ENCODE assay signal across 8 cellular contexts in genomic region chr2:179861777-179862117, GRCh38. TPM values are rescaled to one million over a fixed set of nuclear protein-coding genes. Genes with fewer than 3 reads are reported as not detected.
DNase-seq lines count a peak whose midpoint lies in the region; ATAC-seq and TF ChIP-seq lines count a peak whose summit lies in the region.

No MANE protein-coding gene starts in this region.

- POLR2A ChIA-PET in A673 (lab: Charles Lee; ENCODE audit: low non-redundant PET): no interaction called here

- H3K9me3 ChIP-seq in A673 (ENCODE audit: low read depth, low read length, poor library complexity, severe bottlenecking) (no peaks in the 10 kb centered on the region), Peyer's patch (no peaks in the 10 kb centered on the region), gastrocnemius medialis (no peaks in the 10 kb centered on the region)

- in situ Hi-C loops in gastrocnemius medialis (cut with MboI; ENCODE audit: low sequenced_read_pairs in 4 of 4): no loop called here

- H3K27me3 ChIP-seq in A673 (replicated peaks; ENCODE audit: insufficient read depth, low read depth, low read length, poor library complexity) (peaks cover 97% of the 10 kb centered on the region), Peyer's patch (peaks cover 0 to 5% of the 10 kb centered on the region in 2 donors), gastrocnemius medialis (no peaks in the 10 kb centered on the region)

- CTCF ChIA-PET in A673 (lab: Charles Lee): no interaction called here

- intact Hi-C loops in A673 (cut with micrococcal nuclease; ENCODE audit: unreplicated experiment) (no loop called here), gastrocnemius medialis (cut with DNase I; ENCODE audit: low total_unique reads) (no loop called here)

- peaks cover 6% of the 10 kb centered on the region for H3K4me1 ChIP-seq in A673 (ENCODE audit: insufficient read depth, low read length, poor library complexity, severe bottlenecking)
- H3K4me1 ChIP-seq in Peyer's patch: peaks cover 0 to 15% (median 3%) of the 10 kb centered on the region in 4 donors
- H3K4me1 ChIP-seq in gastrocnemius medialis: peaks cover 9 to 17% of the 10 kb centered on the region in 2 donors

- TF ChIP-seq CTCF in A673 (conservative IDR thresholded peaks at IDR 0.05; ENCODE audit: low read depth, low read length) (no peak), Peyer's patch (IDR thresholded peaks at IDR 0.05) (no peak), fibroblast of pulmonary artery (IDR thresholded peaks at IDR 0.05; ENCODE audit: low read length, missing control alignments) (no peak), gastrocnemius medialis (IDR thresholded peaks at IDR 0.05 in 4 of 5, conservative IDR thresholded peaks at IDR 0.05 in 1 of 5) (no peak)

- no TSS peak for BruUV-seq in A673 (replicated peaks; lab: Mats Ljungman, UMichigan)

- DNase-seq in A673 (ENCODE audit: low spot score) (no peak), Peyer's patch (no peak), fibroblast of pulmonary artery (ENCODE audit: low read depth) (peak; percentile 12), gastrocnemius medialis (no peak), germinal center (ENCODE audit: low spot score) (no peak), AML-193 (lab: John Stamatoyannopoulos, UW) (no peak)

- peak overlapping the region; percentile 40 for H3K4me3 ChIP-seq in A673 (ENCODE audit: low read depth, low read length, poor library complexity, severe bottlenecking)
- peak overlapping the region; percentile 22 to 62 (median 44) for H3K4me3 ChIP-seq in Peyer's patch
- peak overlapping the region; percentile 52 for H3K4me3 ChIP-seq in fibroblast of pulmonary artery (replicated peaks; ENCODE audit: low read depth, low read length)
- H3K4me3 ChIP-seq in gastrocnemius medialis: peak overlapping the region; percentile 58 to 69 (median 65)

- peak; percentile 32 for ATAC-seq in GM21381 (IDR thresholded peaks at IDR 0.05; ENCODE audit: unreplicated experiment)
- peak in 1 of 2 donors; percentile 19 for ATAC-seq in gastrocnemius medialis
- no peak for ATAC-seq in HG02763 (IDR thresholded peaks at IDR 0.05; ENCODE audit: unreplicated experiment)

- no peak for TF ChIP-seq POLR2A in Peyer's patch (IDR thresholded peaks at IDR 0.05)
- TF ChIP-seq POLR2A in gastrocnemius medialis (IDR thresholded peaks at IDR 0.05): no peak

- no peaks in the 10 kb centered on the region for H3K36me3 ChIP-seq in A673 (ENCODE audit: insufficient read depth, low read length, poor library complexity, severe bottlenecking)
- no peaks in the 10 kb centered on the region for H3K36me3 ChIP-seq in Peyer's patch
- H3K36me3 ChIP-seq in gastrocnemius medialis: no peaks in the 10 kb centered on the region

- no peak overlapping the region for H3K27ac ChIP-seq in A673 (ENCODE audit: low read depth, low read length, poor library complexity, severe bottlenecking)
- no peak overlapping the region for H3K27ac ChIP-seq in Peyer's patch
- H3K27ac ChIP-seq in gastrocnemius medialis: peak overlapping the region; percentile 38 to 62 (median 44)

RNA-seq across cellular contexts. Expression of gene ZNF385B, which starts 0.3 kb away (rescaled TPM):
- total RNA-seq in A673 (2021) (not detected in 2 replicates), Peyer's patch (1 to 10 TPM in 3 of 4 donors, not detected in 1; 1.6 to 7.4 (median 3.9) TPM), gastrocnemius medialis (10 to 100 TPM in 2 of 4 donors, 1 to 10 TPM in 2; 9.7 to 24.9 (median 11.4) TPM)

Comparison
In these comparisons a context has a peak if more than half of its experiments do, and no peak if none do; other contexts are left out.
1. H3K27ac ChIP-seq: peak in gastrocnemius medialis (4 of 4); none in A673 (single experiment) and Peyer's patch (0 of 4).
2. Peak in every context shown above with its lines, with median percentiles within 50 percentile points of each other: H3K4me3 ChIP-seq.